In genomic region chr19:13110099-13110610, GRCh38 we compare ENCODE assay signal across 22 cellular contexts. TPM values are rescaled to one million over a fixed set of nuclear protein-coding genes. Genes with fewer than 3 reads are reported as not detected.
DNase-seq lines count a peak whose midpoint lies in the region; ATAC-seq and TF ChIP-seq lines count a peak whose summit lies in the region.
"Had no signal": no experiment of that assay in that cellular context is flagged by ENCODE, and none has a peak within 500 bp of the region (broad histone marks: within the 10 kb centered on the region; RNA-seq: fewer than 3 reads in every experiment).

No MANE protein-coding gene starts in this region.

- H3K4me3 Mint-ChIP-seq in activated naive CD4-positive, alpha-beta T cell treated with anti-CD3 and anti-CD28 coated beads, Interleukin-2, amount 50 U/mL, for 24 hours = no peak overlapping the region
- H3K4me3 Mint-ChIP-seq in stimulated activated memory B cell treated with anti-CD40 and anti-IgM and Interleukin-4, amounts not matched to agents 10 μg/mL and 1 μg/mL and 100 μg/mL, for 72 hours = no peak overlapping the region
- H3K4me3 Mint-ChIP-seq: CD14-positive monocyte; CD4-positive, alpha-beta T cell; GM23338; H9 had no signal

- 93% methylated on average over 15 of the region's 15 CpGs; no CpG with 5 or more reads in 1 of the 2 donors for WGBS in transverse colon (ENCODE audit: low coverage in 1 of 2), 2 donors

- peaks cover 5% of the 10 kb centered on the region for H3K36me3 Mint-ChIP-seq in activated naive CD4-positive, alpha-beta T cell treated with anti-CD3 and anti-CD28 coated beads, Interleukin-2, amount 50 U/mL, for 24 hours
- H3K36me3 Mint-ChIP-seq in stimulated activated memory B cell treated with anti-CD40 and anti-IgM and Interleukin-4, amounts not matched to agents 10 μg/mL and 1 μg/mL and 100 μg/mL, for 72 hours = peaks cover 26% of the 10 kb centered on the region

- peak overlapping the region; percentile 30 for H3K27ac Mint-ChIP-seq in activated naive CD4-positive, alpha-beta T cell treated with anti-CD3 and anti-CD28 coated beads, Interleukin-2, amount 50 U/mL, for 24 hours
- H3K27ac Mint-ChIP-seq in stimulated activated memory B cell treated with anti-CD40 and anti-IgM and Interleukin-4, amounts not matched to agents 10 μg/mL and 1 μg/mL and 100 μg/mL, for 72 hours = peak overlapping the region; percentile 60
- H3K27ac Mint-ChIP-seq: CD4-positive, alpha-beta T cell; CD8-positive, alpha-beta memory T cell; GM23338; H9 had no signal

- no peaks in the 10 kb centered on the region for H3K9me3 Mint-ChIP-seq in activated naive CD4-positive, alpha-beta T cell treated with anti-CD3 and anti-CD28 coated beads, Interleukin-2, amount 50 U/mL, for 24 hours
- H3K9me3 Mint-ChIP-seq in stimulated activated memory B cell treated with anti-CD40 and anti-IgM and Interleukin-4, amounts not matched to agents 10 μg/mL and 1 μg/mL and 100 μg/mL, for 72 hours = no peaks in the 10 kb centered on the region
- H3K9me3 Mint-ChIP-seq: CD14-positive monocyte; CD4-positive, alpha-beta T cell; CD8-positive, alpha-beta memory T cell; GM23338; H9 had no signal

- intact Hi-C loops in transverse colon (cut with DNase I; ENCODE audit: low total_unique reads) = no loop called here

- TF ChIP-seq EP300 in transverse colon (IDR thresholded peaks at IDR 0.05; ENCODE audit: low read depth) = no peak

- no peak overlapping the region for H3K27ac ChIP-seq in coronary artery
- H3K27ac ChIP-seq in transverse colon = no peak overlapping the region

- H3K9ac ChIP-seq in NT2/D1 (ENCODE audit: insufficient read length, low read depth) = peak overlapping the region; percentile 21

- no peak for DNase-seq in activated naive CD4-positive, alpha-beta T cell (lab: John Stamatoyannopoulos, UW)
- no peak for DNase-seq in NT2/D1 (ENCODE audit: low read depth, low spot score)
- peak; percentile 67 for DNase-seq in coronary artery (ENCODE audit: low spot score)
- no peak for DNase-seq in NCI-H524 (lab: John Stamatoyannopoulos, UW)
- no peak for DNase-seq in SKM-1 (lab: John Stamatoyannopoulos, UW; ENCODE audit: unreplicated experiment)
- DNase-seq in transverse colon = no peak
- DNase-seq: BE2C; CD4-positive, alpha-beta T cell; CD8-positive, alpha-beta memory T cell; DMS 273 treated with DMSO at 0.1 percent for 48 hours; DMS79; EL; GDM1; H9 had no signal

- TF ChIP-seq POLR2A in transverse colon (IDR thresholded peaks at IDR 0.05) = no peak

- H3K27me3 ChIP-seq in NT2/D1 (ENCODE audit: insufficient read depth, insufficient read length) = no peaks in the 10 kb centered on the region
- H3K27me3 ChIP-seq in transverse colon = no peaks in the 10 kb centered on the region
- H3K27me3 ChIP-seq: BE2C; BLaER1 treated with 17β-estradiol and CSF1 and Interleukin-3, amounts not matched to agents 10 nM and 100 nM had no signal

- in situ Hi-C loops in transverse colon (cut with MboI; ENCODE audit: low pct_ligation_motif_present in 1 of 4, low pct_unique_long_range_greater_than_20kb in 1 of 4, low sequenced_read_pairs in 3 of 4) = loop anchor here in 1 of 4 donors (25.0 kb wide), 1 partner anchor 152 kb away; no protein-coding TSS in a partner anchor

- H3K4me1 Mint-ChIP-seq in activated naive CD4-positive, alpha-beta T cell treated with anti-CD3 and anti-CD28 coated beads, Interleukin-2, amount 50 U/mL, for 24 hours = peaks cover 4% of the 10 kb centered on the region
- peaks cover 22% of the 10 kb centered on the region for H3K4me1 Mint-ChIP-seq in stimulated activated memory B cell treated with anti-CD40 and anti-IgM and Interleukin-4, amounts not matched to agents 10 μg/mL and 1 μg/mL and 100 μg/mL, for 72 hours
- H3K4me1 Mint-ChIP-seq: GM23338, H9 had no signal

- H3K4me1 ChIP-seq in NT2/D1 (ENCODE audit: insufficient read depth, insufficient read length) (peaks cover 12% of the 10 kb centered on the region), transverse colon (no peaks in the 10 kb centered on the region)
- H3K4me1 ChIP-seq: BE2C had no signal

- no peaks in the 10 kb centered on the region for H3K27me3 Mint-ChIP-seq in activated naive CD4-positive, alpha-beta T cell treated with anti-CD3 and anti-CD28 coated beads, Interleukin-2, amount 50 U/mL, for 24 hours
- no peaks in the 10 kb centered on the region for H3K27me3 Mint-ChIP-seq in stimulated activated memory B cell treated with anti-CD40 and anti-IgM and Interleukin-4, amounts not matched to agents 10 μg/mL and 1 μg/mL and 100 μg/mL, for 72 hours
- H3K27me3 Mint-ChIP-seq: CD4-positive, alpha-beta T cell; CD8-positive, alpha-beta memory T cell had no signal

- H3K9me3 ChIP-seq in NT2/D1 (ENCODE audit: insufficient read depth, low read length) (no peaks in the 10 kb centered on the region), transverse colon (no peaks in the 10 kb centered on the region)
- H3K9me3 ChIP-seq: BE2C; BLaER1 treated with 17β-estradiol and CSF1 and Interleukin-3, amounts not matched to agents 10 nM and 100 nM had no signal

- ATAC-seq in stimulated activated memory B cell treated with anti-CD40 and anti-IgM and Interleukin-4, amounts not matched to agents 10 μg/mL and 1 μg/mL and 100 μg/mL, for 72 hours = no peak
- ATAC-seq: GM12878, GM23338, HCT116 had no signal

- TF ChIP-seq CTCF in coronary artery (IDR thresholded peaks at IDR 0.05) (no peak), transverse colon (IDR thresholded peaks at IDR 0.05) (no peak)

- H3K36me3 ChIP-seq in NT2/D1 (ENCODE audit: insufficient read depth, insufficient read length, low read length) (peaks cover 72% of the 10 kb centered on the region), transverse colon (peaks cover 0 to 3% (median 0%) of the 10 kb centered on the region in 4 donors)

- H3K4me3 ChIP-seq in NT2/D1 (ENCODE audit: insufficient read length, low read depth) (no peak overlapping the region), coronary artery (no peak overlapping the region), transverse colon (no peak overlapping the region)
- H3K4me3 ChIP-seq: BLaER1 treated with 17β-estradiol and CSF1 and Interleukin-3, amounts not matched to agents 10 nM and 100 nM; GM12878; GM23338 had no signal

RNA-seq across cellular contexts. Expression of gene TRMT1, which starts 6.4 kb away (rescaled TPM):
- 100 to 1,000 TPM in 1 of 4 donors, 10 to 100 TPM in 3; 26.6 to 199 (median 60.7) TPM for total RNA-seq in transverse colon

RNA-seq across cellular contexts. Expression of gene LYL1, which starts 7.5 kb away (rescaled TPM):
- 10 to 100 TPM in 3 of 4 donors, 1 to 10 TPM in 1; 4.5 to 33.4 (median 16.7) TPM for total RNA-seq in transverse colon
- total RNA-seq: H4 had no signal

RNA-seq across cellular contexts. Expression of gene NACC1, which starts 7.9 kb away (rescaled TPM):
- total RNA-seq in transverse colon = 10 to 100 TPM; 31.6 to 54.2 (median 36.5) TPM

RNA-seq across cellular contexts. Expression of gene STX10, which starts 40.0 kb away (rescaled TPM):
- total RNA-seq in transverse colon = 100 to 1,000 TPM in 1 of 4 donors, 10 to 100 TPM in 3; 69.7 to 164 (median 84.2) TPM

RNA-seq across cellular contexts. Expression of gene IER2, which starts 40.1 kb away (rescaled TPM):
- total RNA-seq in transverse colon = 100 to 1,000 TPM; 184 to 503 (median 244) TPM
